Comparison of ENCODE assay signal across 17 cellular contexts in genomic region chr9:37378613-37379004, GRCh38. TPM values are rescaled to one million over a fixed set of nuclear protein-coding genes. Genes with fewer than 3 reads are reported as not detected.
DNase-seq lines count a peak whose midpoint lies in the region; ATAC-seq and TF ChIP-seq lines count a peak whose summit lies in the region.
"Had no signal": no experiment of that assay in that cellular context is flagged by ENCODE, and none has a peak within 500 bp of the region (broad histone marks: within the 10 kb centered on the region; RNA-seq: fewer than 3 reads in every experiment).

No MANE protein-coding gene starts in this region.

- H2AFZ ChIP-seq in osteoblast (ENCODE audit: low read length): no peak overlapping the region
- H2AFZ ChIP-seq: GM23248 had no signal

- DNase-seq in GM12865 (ENCODE audit: low read depth) (peak; percentile 46), osteoblast (ENCODE audit: insufficient read length, low spot score, missing footprints) (peak; percentile 52)
- no peak for DNase-seq in activated CD8-positive, alpha-beta T cell treated with anti-CD3 and anti-CD28 coated beads, Interleukin-2, amount 10 ng/mL, durations not matched to agents 7 days and 5 days
- DNase-seq: ACHN, AML-193, DMS53, GM23248, MM.1S, NCI-H1092 treated with DMSO at 0.1 percent for 48 hours, NCI-H510A treated with DMSO at 0.1 percent for 48 hours, NCI-H82 had no signal

- POLR2A ChIA-PET in activated CD8-positive, alpha-beta T cell treated with anti-CD3 and anti-CD28 coated beads, Interleukin-2, amount 10 ng/mL, durations not matched to agents 7 days and 5 days (lab: Charles Lee): no interaction called here

- no peak overlapping the region for H3K27ac ChIP-seq in osteoblast (ENCODE audit: low read depth, low read length)
- H3K27ac ChIP-seq: GM23248 had no signal

- TF ChIP-seq CTCF in GM12865 (IDR thresholded peaks at IDR 0.05; ENCODE audit: insufficient read depth, low read depth, low read length, missing control alignments) (no peak), osteoblast (IDR thresholded peaks at IDR 0.05; ENCODE audit: extremely low read depth, low read depth, low read length) (no peak)

- no peak overlapping the region for H3K4me2 ChIP-seq in osteoblast (ENCODE audit: insufficient read depth, low read length)

- H3K27me3 Mint-ChIP-seq in activated T-helper 17 cell treated with anti-CD3 and anti-CD28 coated beads, Interleukin-2, amount 50 U/mL, for 72 hours: peaks cover 29% of the 10 kb centered on the region
- H3K27me3 Mint-ChIP-seq in activated CD8-positive, alpha-beta T cell treated with anti-CD3 and anti-CD28 coated beads, Interleukin-2, amount 10 ng/mL, durations not matched to agents 7 days and 5 days (ENCODE audit: low read depth): peaks cover 7% of the 10 kb centered on the region

- no peaks in the 10 kb centered on the region for H3K4me1 Mint-ChIP-seq in activated T-helper 17 cell treated with anti-CD3 and anti-CD28 coated beads, Interleukin-2, amount 50 U/mL, for 72 hours
- no peaks in the 10 kb centered on the region for H3K4me1 Mint-ChIP-seq in activated CD8-positive, alpha-beta T cell treated with anti-CD3 and anti-CD28 coated beads, Interleukin-2, amount 10 ng/mL, durations not matched to agents 7 days and 5 days (ENCODE audit: low read depth)

- H4K20me1 ChIP-seq in osteoblast (ENCODE audit: insufficient read depth, low read length): no peaks in the 10 kb centered on the region

- H3K36me3 Mint-ChIP-seq in activated T-helper 17 cell treated with anti-CD3 and anti-CD28 coated beads, Interleukin-2, amount 50 U/mL, for 72 hours (ENCODE audit: low read depth): no peaks in the 10 kb centered on the region
- no peaks in the 10 kb centered on the region for H3K36me3 Mint-ChIP-seq in activated CD8-positive, alpha-beta T cell treated with anti-CD3 and anti-CD28 coated beads, Interleukin-2, amount 10 ng/mL, durations not matched to agents 7 days and 5 days (ENCODE audit: low read depth)

- H3K4me3 ChIP-seq in GM12865 (ENCODE audit: low read depth, low read length) (peak overlapping the region; percentile 67), osteoblast (ENCODE audit: insufficient read depth, low read length) (no peak overlapping the region)
- H3K4me3 ChIP-seq: GM23248 had no signal

- H3K9me3 Mint-ChIP-seq in activated T-helper 17 cell treated with anti-CD3 and anti-CD28 coated beads, Interleukin-2, amount 50 U/mL, for 72 hours: no peaks in the 10 kb centered on the region
- H3K9me3 Mint-ChIP-seq in activated CD8-positive, alpha-beta T cell treated with anti-CD3 and anti-CD28 coated beads, Interleukin-2, amount 10 ng/mL, durations not matched to agents 7 days and 5 days (ENCODE audit: insufficient read depth): no peaks in the 10 kb centered on the region

- peak overlapping the region; percentile 6 for H3K27ac Mint-ChIP-seq in activated T-helper 17 cell treated with anti-CD3 and anti-CD28 coated beads, Interleukin-2, amount 50 U/mL, for 72 hours
- no peak overlapping the region for H3K27ac Mint-ChIP-seq in activated CD8-positive, alpha-beta T cell treated with anti-CD3 and anti-CD28 coated beads, Interleukin-2, amount 10 ng/mL, durations not matched to agents 7 days and 5 days

- ATAC-seq in GM19035 (IDR thresholded peaks at IDR 0.05; ENCODE audit: unreplicated experiment): peak; percentile 3
- ATAC-seq in activated T-helper 17 cell treated with anti-CD3 and anti-CD28 coated beads, Interleukin-2, amount 50 U/mL, for 72 hours (replicated peaks): no peak
- no peak for ATAC-seq in activated CD8-positive, alpha-beta T cell treated with anti-CD3 and anti-CD28 coated beads, Interleukin-2, amount 10 ng/mL, durations not matched to agents 7 days and 5 days
- ATAC-seq in HG03571 (IDR thresholded peaks at IDR 0.05; ENCODE audit: unreplicated experiment): no peak
- ATAC-seq in GM18909 (IDR thresholded peaks at IDR 0.05; ENCODE audit: poor library complexity, unreplicated experiment): no peak
- ATAC-seq: HepG2, Panc1 had no signal

- no peak overlapping the region for H3K4me3 Mint-ChIP-seq in activated T-helper 17 cell treated with anti-CD3 and anti-CD28 coated beads, Interleukin-2, amount 50 U/mL, for 72 hours
- no peak overlapping the region for H3K4me3 Mint-ChIP-seq in activated CD8-positive, alpha-beta T cell treated with anti-CD3 and anti-CD28 coated beads, Interleukin-2, amount 10 ng/mL, durations not matched to agents 7 days and 5 days

- H3K9me3 ChIP-seq in osteoblast (ENCODE audit: low read depth, low read length): no peaks in the 10 kb centered on the region

- H3K79me2 ChIP-seq in osteoblast (ENCODE audit: insufficient read depth, low read length): no peaks in the 10 kb centered on the region

- CTCF ChIA-PET in activated CD8-positive, alpha-beta T cell treated with anti-CD3 and anti-CD28 coated beads, Interleukin-2, amount 10 ng/mL, durations not matched to agents 7 days and 5 days (lab: Charles Lee): no interaction called here

- H3K27me3 ChIP-seq in osteoblast (ENCODE audit: insufficient read depth, low read length): peaks cover 24% of the 10 kb centered on the region

- H3K36me3 ChIP-seq in osteoblast (ENCODE audit: insufficient read depth, low read length): no peaks in the 10 kb centered on the region

- H3K4me1 ChIP-seq in osteoblast (ENCODE audit: insufficient read depth, low read length): no peaks in the 10 kb centered on the region

RNA-seq across cellular contexts. Expression of gene GRHPR, which starts 43.9 kb away (rescaled TPM):
- total RNA-seq in activated T-helper 17 cell treated with anti-CD3 and anti-CD28 coated beads, Interleukin-2, amount 50 U/mL, for 72 hours: 10 to 100 TPM; 46.4 to 47.0 TPM
- 149 and 165 TPM in 2 replicates for total RNA-seq in osteoblast
- 10 to 100 TPM; 57.8 to 62.3 TPM for total RNA-seq in activated CD8-positive, alpha-beta T cell treated with anti-CD3 and anti-CD28 coated beads, Interleukin-2, amount 10 ng/mL, durations not matched to agents 7 days and 5 days
